8 cellular contexts compared by ENCODE assay signal in genomic region chr1:27634166-27634981, GRCh38. TPM values are rescaled to one million over a fixed set of nuclear protein-coding genes. Genes with fewer than 3 reads are reported as not detected.
DNase-seq lines count a peak whose midpoint lies in the region; ATAC-seq, FAIRE-seq and TF ChIP-seq lines count a peak whose summit lies in the region.

No MANE protein-coding gene starts in this region.

- H3K27ac Mint-ChIP-seq in naive B cell, result peak overlapping the region; percentile 87 to 98 (median 96)

- H3K27me3 ChIP-seq in endocrine pancreas (ENCODE audit: control insufficient read depth, insufficient read depth, low read length), result no peaks in the 10 kb centered on the region
- no peaks in the 10 kb centered on the region for H3K27me3 ChIP-seq in vagina

- DNase-seq in GM18507 (ENCODE audit: extremely low spot score, insufficient read length, low read depth) (no peak), UCSD-AML1 (lab: John Stamatoyannopoulos, UW; ENCODE audit: unreplicated experiment) (peak; percentile 86), naive B cell (peak; percentile 65), vagina (ENCODE audit: extremely low spot score in 2 of 2) (no peak), iPS-NIHi7 (ENCODE audit: extremely low spot score) (no peak), putamen (ENCODE audit: low spot score) (no peak)

- ATAC-seq in naive B cell (ENCODE audit: low read depth in 2 of 2) (peak; percentile 26), HG03108 (IDR thresholded peaks at IDR 0.05; ENCODE audit: unreplicated experiment) (no peak)

- H3K4me3 ChIP-seq in endocrine pancreas (ENCODE audit: control insufficient read depth, insufficient read depth, low read length), result no peak overlapping the region
- H3K4me3 ChIP-seq in vagina, result peak overlapping the region; percentile 50 to 52

- H3K27ac ChIP-seq in vagina, result peak overlapping the region; percentile 65

- peak overlapping the region; percentile 87 to 96 (median 94) for H3K4me3 Mint-ChIP-seq in naive B cell

- no peaks in the 10 kb centered on the region for H3K9me3 Mint-ChIP-seq in naive B cell

- H3K36me3 Mint-ChIP-seq in naive B cell, result no peaks in the 10 kb centered on the region

- H3K4me1 Mint-ChIP-seq in naive B cell, result peaks cover 60 to 89% (median 78%) of the 10 kb centered on the region in 3 donors

- intact Hi-C loops in vagina (cut with DNase I), result no loop called here

- FAIRE-seq in GM18507 (lab: Jason Lieb, UNC), result peak; percentile 65

- no peaks in the 10 kb centered on the region for H3K36me3 ChIP-seq in endocrine pancreas (ENCODE audit: control insufficient read depth, insufficient read depth, low read length)
- no peaks in the 10 kb centered on the region for H3K36me3 ChIP-seq in vagina

- no peaks in the 10 kb centered on the region for H3K4me1 ChIP-seq in endocrine pancreas (ENCODE audit: control insufficient read depth, insufficient read depth, low read length)
- peaks cover 47% of the 10 kb centered on the region for H3K4me1 ChIP-seq in vagina

- H3K27me3 Mint-ChIP-seq in naive B cell, result no peaks in the 10 kb centered on the region

- H3K9ac ChIP-seq in endocrine pancreas (ENCODE audit: control insufficient read depth, insufficient read depth, low read length), result peak overlapping the region; percentile 62

- H3K9me3 ChIP-seq in endocrine pancreas (ENCODE audit: control insufficient read depth, low read length) (no peaks in the 10 kb centered on the region), vagina (no peaks in the 10 kb centered on the region)

- no peak for TF ChIP-seq POLR2A in vagina (IDR thresholded peaks at IDR 0.05)

- no peak for TF ChIP-seq CTCF in vagina (IDR thresholded peaks at IDR 0.05)

RNA-seq across cellular contexts. Expression of gene FGR, which starts 0.6 kb away (rescaled TPM):
- 100 to 1,000 TPM; 106 to 197 (median 132) TPM for polyA plus RNA-seq in naive B cell (ENCODE audit: low read depth in 6 of 6)
- total RNA-seq in vagina, result 18.4 TPM

RNA-seq across cellular contexts. Expression of gene AHDC1, which starts 30.4 kb away (rescaled TPM):
- polyA plus RNA-seq in naive B cell (ENCODE audit: low read depth in 6 of 6), result 1 to 10 TPM in 3 of 6 donors, under 1 TPM in 3; 0.15 to 2.3 (median 0.91) TPM
- 62.4 TPM for total RNA-seq in vagina

RNA-seq across cellular contexts. Expression of gene IFI6, which starts 37.6 kb away (rescaled TPM):
- polyA plus RNA-seq in naive B cell (ENCODE audit: low read depth in 6 of 6), result 10 to 100 TPM; 27.6 to 65.1 (median 52.8) TPM
- 28.2 TPM for total RNA-seq in vagina

Comparison
In these comparisons a context has a peak if more than half of its experiments do, and no peak if none do; other contexts are left out.
1. DNase-seq: peak in UCSD-AML1 (single experiment) and naive B cell (single experiment); none in GM18507 (single experiment), vagina (0 of 2), iPS-NIHi7 (single experiment) and putamen (single experiment).